ENCODE assay signal across 15 cellular contexts in the genomic region with DNA sequence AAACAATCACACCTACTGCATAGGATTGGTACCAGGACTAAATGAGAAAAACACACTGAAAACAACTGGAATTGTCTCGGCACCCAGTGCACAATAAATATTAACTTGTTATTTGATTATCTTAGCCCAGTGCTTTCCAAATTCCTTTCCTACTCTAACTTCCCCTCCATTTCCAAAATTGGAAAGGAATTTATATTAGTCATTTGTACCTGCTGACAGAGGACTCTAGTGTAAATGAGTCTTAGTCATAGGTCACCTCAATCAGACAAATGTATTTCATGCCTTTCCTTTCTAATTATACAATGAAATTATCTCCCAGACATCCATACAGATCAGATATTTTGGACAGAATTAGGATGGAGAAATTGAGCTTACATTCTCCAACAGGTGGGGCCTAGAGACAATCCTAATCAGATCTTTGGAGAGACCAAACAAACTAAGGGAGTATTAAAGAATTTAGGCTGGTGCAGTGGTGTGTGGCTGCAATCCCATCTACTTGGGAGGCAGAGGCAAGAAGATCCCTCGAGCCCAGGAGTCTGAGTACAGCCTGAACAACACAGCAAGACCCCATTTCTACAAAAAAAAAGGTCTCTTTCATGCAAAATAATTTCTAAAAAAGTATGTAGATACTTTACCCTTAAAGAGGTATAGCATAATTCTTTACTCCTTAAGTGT. TPM values are rescaled to one million over a fixed set of nuclear protein-coding genes. Genes with fewer than 3 reads are reported as not detected.
DNase-seq lines count a peak whose midpoint lies in the region; TF ChIP-seq lines count a peak whose summit lies in the region.
"Had no signal": no experiment of that assay in that cellular context is flagged by ENCODE, and none has a peak within 500 bp of the region (broad histone marks: within the 10 kb centered on the region; RNA-seq: fewer than 3 reads in every experiment).

No MANE protein-coding gene starts in this region.

- H3K4me3 Mint-ChIP-seq in HFFc6: peak overlapping the region; percentile 28; the same call in 1 of the 2 replicates
- H3K4me3 Mint-ChIP-seq: activated CD8-positive, alpha-beta T cell treated with anti-CD3 and anti-CD28 coated beads, Interleukin-2, amount 10 ng/mL, durations not matched to agents 7 days and 5 days; activated naive CD8-positive, alpha-beta T cell treated with anti-CD3 and anti-CD28 coated beads, Interleukin-2, amount 10 ng/mL, durations not matched to agents 7 days and 5 days; immature natural killer cell had no signal

- dilution Hi-C loops in mammary epithelial cell (cut with HindIII; ENCODE audit: low sequenced_read_pairs): no loop called here

- no peak overlapping the region for H2AFZ ChIP-seq in mammary epithelial cell (ENCODE audit: low read depth, low read length)

- no peaks in the 10 kb centered on the region for H3K9me3 ChIP-seq in mammary epithelial cell (replicated peaks; ENCODE audit: insufficient read depth, low read length)
- no peaks in the 10 kb centered on the region for H3K9me3 ChIP-seq in right atrium auricular region
- H3K9me3 ChIP-seq in skeletal muscle tissue (ENCODE audit: control insufficient read depth in 3 of 3, low read length in 3 of 3): no peaks in the 10 kb centered on the region

- H3K27me3 ChIP-seq in mammary epithelial cell (ENCODE audit: insufficient read depth, low read length) (no peaks in the 10 kb centered on the region), right atrium auricular region (no peaks in the 10 kb centered on the region), skeletal muscle tissue (ENCODE audit: control insufficient read depth in 3 of 3, insufficient read depth in 3 of 3, low read length in 3 of 3) (no peaks in the 10 kb centered on the region)

- H3K4me1 Mint-ChIP-seq in HFFc6 (ENCODE audit: low read depth): peaks cover 26% of the 10 kb centered on the region
- H3K4me1 Mint-ChIP-seq: activated naive CD8-positive, alpha-beta T cell treated with anti-CD3 and anti-CD28 coated beads, Interleukin-2, amount 10 ng/mL, durations not matched to agents 7 days and 5 days; immature natural killer cell had no signal

- H3K27ac Mint-ChIP-seq in HFFc6: peak overlapping the region; percentile 8; the same call in 1 of the 2 replicates
- H3K27ac Mint-ChIP-seq: activated CD8-positive, alpha-beta T cell treated with anti-CD3 and anti-CD28 coated beads, Interleukin-2, amount 10 ng/mL, durations not matched to agents 7 days and 5 days; activated naive CD8-positive, alpha-beta T cell treated with anti-CD3 and anti-CD28 coated beads, Interleukin-2, amount 10 ng/mL, durations not matched to agents 7 days and 5 days; immature natural killer cell had no signal

- H3K4me2 ChIP-seq in mammary epithelial cell (ENCODE audit: insufficient read depth, low read depth, low read length): peak overlapping the region; percentile 76

- H3K4me1 ChIP-seq in mammary epithelial cell (ENCODE audit: insufficient read depth, low read length) (peaks cover 34% of the 10 kb centered on the region), right atrium auricular region (peaks cover 0 to 55% of the 10 kb centered on the region in 2 donors), skeletal muscle tissue (ENCODE audit: control insufficient read depth in 3 of 3, insufficient read depth in 3 of 3, low read length in 3 of 3) (peaks cover 7 to 21% (median 20%) of the 10 kb centered on the region in 3 donors)

- DNase-seq in HFFc6: no peak
- DNase-seq in mammary epithelial cell: peak; percentile 56
- DNase-seq in right atrium auricular region (ENCODE audit: low spot score): no peak
- DNase-seq in activated CD4-positive, CD25-positive, alpha-beta regulatory T cell (lab: John Stamatoyannopoulos, UW): no peak
- no peak for DNase-seq in OCI-M1 (lab: John Stamatoyannopoulos, UW)
- DNase-seq in NCI-H2227 (lab: John Stamatoyannopoulos, UW; ENCODE audit: unreplicated experiment): no peak
- no peak for DNase-seq in GM19238 (ENCODE audit: insufficient read length, low spot score)
- DNase-seq: activated CD8-positive, alpha-beta T cell treated with anti-CD3 and anti-CD28 coated beads, Interleukin-2, amount 10 ng/mL, durations not matched to agents 7 days and 5 days; activated naive CD8-positive, alpha-beta T cell treated with anti-CD3 and anti-CD28 coated beads, Interleukin-2, amount 10 ng/mL, durations not matched to agents 7 days and 5 days; immature natural killer cell; NCI-H1436; stimulated activated CD4-positive, alpha-beta T cell treated with anti-CD3 and anti-CD28 coated beads, Interleukin-4, amount 100 ng/mL, for 1 hour; substantia nigra had no signal

- H3K27ac ChIP-seq in mammary epithelial cell (ENCODE audit: insufficient read depth, low read depth, low read length) (peak overlapping the region; percentile 27), right atrium auricular region (peak overlapping the region; percentile 72 to 93), skeletal muscle tissue (ENCODE audit: low read depth, low read length) (peak overlapping the region; percentile 65)

- no peaks in the 10 kb centered on the region for H4K20me1 ChIP-seq in mammary epithelial cell (ENCODE audit: insufficient read depth, low read length)

- intact Hi-C loops in mammary epithelial cell (cut with micrococcal nuclease): no loop called here

- peaks cover 1% of the 10 kb centered on the region; the same call in 1 of the 2 replicates for H3K27me3 Mint-ChIP-seq in HFFc6 (ENCODE audit: insufficient read depth)

- no peak overlapping the region for H3K9ac ChIP-seq in mammary epithelial cell (ENCODE audit: insufficient read depth, low read length)
- no peak overlapping the region for H3K9ac ChIP-seq in skeletal muscle tissue (ENCODE audit: low read depth in 1 of 3, low read length in 3 of 3)

- no peaks in the 10 kb centered on the region for H3K36me3 Mint-ChIP-seq in HFFc6 (ENCODE audit: low read depth)
- H3K36me3 Mint-ChIP-seq: activated naive CD8-positive, alpha-beta T cell treated with anti-CD3 and anti-CD28 coated beads, Interleukin-2, amount 10 ng/mL, durations not matched to agents 7 days and 5 days; immature natural killer cell had no signal

- H3K36me3 ChIP-seq in mammary epithelial cell (ENCODE audit: insufficient read depth, low read length) (peaks cover 1% of the 10 kb centered on the region), right atrium auricular region (no peaks in the 10 kb centered on the region), skeletal muscle tissue (ENCODE audit: control insufficient read depth in 3 of 3, insufficient read depth in 3 of 3, low read length in 3 of 3) (no peaks in the 10 kb centered on the region)

- CTCF ChIA-PET in mammary epithelial cell (lab: Charles Lee; ENCODE audit: low non-redundant PET): no interaction called here

- no peak overlapping the region for H3K4me3 ChIP-seq in mammary epithelial cell (replicated peaks in 1 of 3; ENCODE audit: insufficient read depth in 1 of 3, low read depth in 2 of 3, low read length in 3 of 3)
- no peak overlapping the region for H3K4me3 ChIP-seq in right atrium auricular region
- H3K4me3 ChIP-seq in skeletal muscle tissue (ENCODE audit: low read length in 3 of 3): no peak overlapping the region

- in situ Hi-C loops in mammary epithelial cell (cut with MboI; ENCODE audit: low sequenced_read_pairs in 2 of 2): no loop called here

- TF ChIP-seq CTCF in HFFc6 (IDR thresholded peaks at IDR 0.05): no peak
- TF ChIP-seq CTCF in mammary epithelial cell (conservative IDR thresholded peaks at IDR 0.05 in 1 of 2, IDR thresholded peaks at IDR 0.05 in 1 of 2; ENCODE audit: extremely low read depth in 1 of 2, insufficient read depth in 1 of 2, low read depth in 1 of 2, low read length in 2 of 2): no peak
- no peak for TF ChIP-seq CTCF in right atrium auricular region (IDR thresholded peaks at IDR 0.05)

- 0% methylated on average over 2 of the region's 2 CpGs for WGBS in mammary epithelial cell (ENCODE audit: low coverage, missing lambda C conversion rate)

- no peaks in the 10 kb centered on the region for H3K9me3 Mint-ChIP-seq in HFFc6
- H3K9me3 Mint-ChIP-seq: activated naive CD8-positive, alpha-beta T cell treated with anti-CD3 and anti-CD28 coated beads, Interleukin-2, amount 10 ng/mL, durations not matched to agents 7 days and 5 days had no signal

- H3K79me2 ChIP-seq in mammary epithelial cell (ENCODE audit: insufficient read depth, low read length): peaks cover 80% of the 10 kb centered on the region

- BruUV-seq in mammary epithelial cell (replicated peaks; lab: Mats Ljungman, UMichigan): no TSS peak

RNA-seq across cellular contexts. Expression of gene SH3D19, which starts 10.1 kb away (rescaled TPM):
- total RNA-seq in HFFc6 (2021; fragmentation: NEBNext Ultra II Directional; extraction: Animal tissue kit (Norgen Biotek cat#: 25700)): 10 to 100 TPM; 40.2 to 52.9 (median 51.0) TPM
- total RNA-seq in mammary epithelial cell: 10 to 100 TPM; 42.7 to 69.3 TPM
- 15.8 TPM for polyA plus RNA-seq in mammary epithelial cell
- polyA minus RNA-seq in mammary epithelial cell: 113 TPM
- total RNA-seq in right atrium auricular region: 100 to 1,000 TPM; 107 to 118 TPM
- total RNA-seq in skeletal muscle tissue: 20.4 TPM
- total RNA-seq: activated CD8-positive, alpha-beta T cell treated with anti-CD3 and anti-CD28 coated beads, Interleukin-2, amount 10 ng/mL, durations not matched to agents 7 days and 5 days; activated naive CD8-positive, alpha-beta T cell treated with anti-CD3 and anti-CD28 coated beads, Interleukin-2, amount 10 ng/mL, durations not matched to agents 7 days and 5 days; T-helper 2 cell treated with Interferon-gamma antibody and Interleukin-4, amounts not matched to agents 100 ng/mL and 5 ng/mL, for 36 hours had no signal

RNA-seq across cellular contexts. Expression of gene PRSS48, which starts 38.4 kb away (rescaled TPM):
- total RNA-seq in HFFc6 (2021; fragmentation: NEBNext Ultra II Directional; extraction: Animal tissue kit (Norgen Biotek cat#: 25700)): not detected
- under 1 TPM in 1 of 2 donors, not detected in 1; 0.17 TPM for total RNA-seq in mammary epithelial cell
- not detected for polyA plus RNA-seq in mammary epithelial cell
- polyA minus RNA-seq in mammary epithelial cell: not detected
- total RNA-seq in right atrium auricular region: not detected
- total RNA-seq in skeletal muscle tissue: not detected
- total RNA-seq: activated CD8-positive, alpha-beta T cell treated with anti-CD3 and anti-CD28 coated beads, Interleukin-2, amount 10 ng/mL, durations not matched to agents 7 days and 5 days; activated naive CD8-positive, alpha-beta T cell treated with anti-CD3 and anti-CD28 coated beads, Interleukin-2, amount 10 ng/mL, durations not matched to agents 7 days and 5 days; T-helper 2 cell treated with Interferon-gamma antibody and Interleukin-4, amounts not matched to agents 100 ng/mL and 5 ng/mL, for 36 hours had no signal
- polyA plus RNA-seq: immature natural killer cell had no signal

Comparison
In these comparisons a context has a peak if more than half of its experiments do, and no peak if none do; other contexts are left out.
1. H3K27ac ChIP-seq: peak in every context shown above with its lines; median percentile 82 in right atrium auricular region; 65 in skeletal muscle tissue; 27 in mammary epithelial cell.